Comparison of ENCODE assay signal across 9 cellular contexts in genomic region chr1:19463204-19463803, GRCh38. TPM values are rescaled to one million over a fixed set of nuclear protein-coding genes. Genes with fewer than 3 reads are reported as not detected.
DNase-seq lines count a peak whose midpoint lies in the region; ATAC-seq and TF ChIP-seq lines count a peak whose summit lies in the region.
"Had no signal": no experiment of that assay in that cellular context is flagged by ENCODE, and none has a peak within 500 bp of the region (broad histone marks: within the 10 kb centered on the region; RNA-seq: fewer than 3 reads in every experiment).

No MANE protein-coding gene starts in this region.

- ATAC-seq in heart left ventricle (no peak), left ventricle myocardium superior (no peak)
- ATAC-seq: K562 had no signal

- H3K27ac ChIP-seq in heart left ventricle = peak overlapping the region in 8 of 12 donors; percentile 8 to 84 (median 32)
- peak overlapping the region; percentile 11 for H3K27ac ChIP-seq in cingulate gyrus (ENCODE audit: low read depth, low read length)
- peak overlapping the region; percentile 95 for H3K27ac ChIP-seq in thymus (ENCODE audit: low read depth)
- no peak overlapping the region for H3K27ac ChIP-seq in substantia nigra (ENCODE audit: low read depth, low read length, poor library complexity, severe bottlenecking)

- no peak overlapping the region for H3K9ac ChIP-seq in Loucy (ENCODE audit: low read depth, low read length, poor library complexity, severe bottlenecking)

- H3F3A ChIP-seq in Loucy (ENCODE audit: low read depth) = no peaks in the 10 kb centered on the region

- H3K27me3 ChIP-seq in heart left ventricle (no peaks in the 10 kb centered on the region), Loucy (ENCODE audit: insufficient read depth, low read length, poor library complexity, severe bottlenecking) (no peaks in the 10 kb centered on the region), thymus (ENCODE audit: control insufficient read depth, insufficient read depth) (no peaks in the 10 kb centered on the region)

- DNase-seq in heart left ventricle (no peak), left ventricle myocardium superior (no peak), substantia nigra (lab: John Stamatoyannopoulos, UW) (no peak), head of caudate nucleus (no peak), NCI-H446 (lab: John Stamatoyannopoulos, UW) (no peak)

- H3K4me2 ChIP-seq in Loucy (ENCODE audit: low read depth, low read length, poor library complexity, severe bottlenecking) = peak overlapping the region; percentile 61

- no peak for TF ChIP-seq CTCF in heart left ventricle (IDR thresholded peaks at IDR 0.05)
- TF ChIP-seq CTCF in Loucy (conservative IDR thresholded peaks at IDR 0.05; ENCODE audit: low read length) = no peak

- no peak overlapping the region for H3K4me3 ChIP-seq in heart left ventricle
- H3K4me3 ChIP-seq in Loucy (ENCODE audit: low read length, poor library complexity, severe bottlenecking) = peak overlapping the region; percentile 49
- H3K4me3 ChIP-seq in thymus (ENCODE audit: low read length) = peak overlapping the region; percentile 2
- H3K4me3 ChIP-seq: K562 had no signal

- H3K36me3 ChIP-seq in heart left ventricle (peaks cover 0 to 6% (median 0%) of the 10 kb centered on the region in 9 donors), Loucy (ENCODE audit: insufficient read depth, low read length) (peaks cover 6% of the 10 kb centered on the region; the same call in 1 of the 2 replicates), thymus (ENCODE audit: control insufficient read depth, insufficient read depth) (peaks cover 6% of the 10 kb centered on the region)

- H4K20me1 ChIP-seq in Loucy (ENCODE audit: insufficient read depth, low read length, poor library complexity, severe bottlenecking) = peaks cover 90% of the 10 kb centered on the region

- intact Hi-C loops in heart left ventricle (cut with DNase I) = no loop called here
- intact Hi-C loops in left ventricle myocardium superior (cut with micrococcal nuclease) = no loop called here
- intact Hi-C loops in head of caudate nucleus (cut with DNase I) = no loop called here

- H2AFZ ChIP-seq in Loucy (ENCODE audit: low read length) = no peak overlapping the region

- WGBS in heart left ventricle, 4 donors = 33 to 62% (median 41%) methylated on average over 4 of the region's 4 CpGs
- 3% methylated on average over 4 of the region's 4 CpGs for WGBS in thymus

- H3K79me2 ChIP-seq in Loucy (ENCODE audit: insufficient read depth, low read length) = peaks cover 98% of the 10 kb centered on the region

- H3K9me2 ChIP-seq in Loucy (replicated peaks; ENCODE audit: low read depth, low read length) = no peaks in the 10 kb centered on the region

- H3K9me3 ChIP-seq in heart left ventricle = no peaks in the 10 kb centered on the region
- no peaks in the 10 kb centered on the region for H3K9me3 ChIP-seq in Loucy (ENCODE audit: insufficient read depth, low read depth, low read length)
- no peaks in the 10 kb centered on the region for H3K9me3 ChIP-seq in thymus (ENCODE audit: control insufficient read depth)

- H3K4me1 ChIP-seq in heart left ventricle = peaks cover 3 to 95% (median 74%) of the 10 kb centered on the region in 12 donors
- peaks cover 45% of the 10 kb centered on the region for H3K4me1 ChIP-seq in Loucy (ENCODE audit: insufficient read depth, low read length, poor library complexity, severe bottlenecking)
- H3K4me1 ChIP-seq in thymus (ENCODE audit: control insufficient read depth, insufficient read depth, low read length) = peaks cover 26% of the 10 kb centered on the region

- TF ChIP-seq POLR2A in heart left ventricle (IDR thresholded peaks at IDR 0.05) = no peak

RNA-seq across cellular contexts. Expression of gene CAPZB, which starts 22.0 kb away (rescaled TPM):
- total RNA-seq in heart left ventricle (100 to 1,000 TPM in 8 of 9 donors, 10 to 100 TPM in 1; 77.8 to 348 (median 237) TPM), left ventricle myocardium superior (252 TPM)
- polyA plus RNA-seq in heart left ventricle (100 to 1,000 TPM; 228 to 255 TPM), thymus (255 TPM)

Comparison
In these comparisons a context has a peak if more than half of its experiments do, and no peak if none do; other contexts are left out.
1. H3K4me3 ChIP-seq: peak in Loucy (single experiment) and thymus (single experiment); none in heart left ventricle (0 of 12).